ENCODE assay signal across 1 cellular context in the genomic region with DNA sequence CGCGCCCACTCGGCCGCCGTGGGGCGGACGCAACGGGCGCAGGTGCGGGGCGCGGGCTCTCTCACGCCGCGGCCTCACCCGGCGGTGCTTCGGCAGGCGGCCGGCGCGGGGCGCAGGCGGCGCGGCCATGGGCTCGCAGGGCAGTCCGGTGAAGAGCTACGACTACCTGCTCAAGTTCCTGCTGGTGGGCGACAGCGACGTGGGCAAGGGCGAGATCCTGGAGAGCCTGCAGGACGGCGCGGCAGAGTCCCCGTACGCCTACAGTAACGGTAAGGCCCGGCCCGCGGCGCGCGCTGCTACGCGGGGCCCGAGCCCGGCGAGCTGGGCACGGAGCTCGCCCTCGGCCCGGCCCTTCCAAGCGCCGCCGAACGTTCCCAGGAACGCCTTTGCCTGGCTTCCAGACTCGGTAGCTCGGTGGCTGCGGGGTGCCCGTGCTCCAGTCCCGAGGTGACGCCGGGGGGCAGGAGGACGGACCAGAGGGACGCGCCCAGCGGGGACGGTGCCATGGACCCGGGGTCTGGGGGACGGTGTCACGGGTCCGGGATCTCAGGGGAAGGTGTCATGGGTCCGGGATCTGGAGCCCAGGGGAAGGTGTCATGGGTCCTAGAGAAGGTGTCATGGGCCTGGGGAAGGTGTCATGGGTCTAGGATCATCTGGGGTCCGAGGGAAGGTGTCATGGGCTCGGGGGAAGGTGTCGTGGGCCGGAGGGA.
A peak's percentile ranks its signal among the peaks of the same experiment; 100 is the strongest.
TF ChIP-seq lines count a peak whose summit lies in the region.

No MANE protein-coding gene starts in this region.

TF ChIP-seq in K562, 482 proteins besides CTCF, POLR2A, EP300 and RAD21 (continued from another document and continues in another):
- TF ChIP-seq ZBTB9 (CRISPR knock-in tag; IDR thresholded peaks at IDR 0.05) (peak; percentile 42; the same call in 1 of the 2 replicates), PHB (CRISPR knock-in tag; IDR thresholded peaks at IDR 0.05) (no peak), SMARCE1 (IDR thresholded peaks at IDR 0.05) (no peak), ZC3H11A (IDR thresholded peaks at IDR 0.05; ENCODE audit: low read depth, low read length) (no peak), ZNF518B (CRISPR knock-in tag; IDR thresholded peaks at IDR 0.05) (no peak), ZNF217 (CRISPR knock-in tag; IDR thresholded peaks at IDR 0.05) (no peak), RFX1 (IDR thresholded peaks at IDR 0.05) (no peak), ZC3H4 (CRISPR knock-in tag; IDR thresholded peaks at IDR 0.05; ENCODE audit: borderline replicate concordance) (peak; percentile 83), CC2D1A (IDR thresholded peaks at IDR 0.05) (no peak), RBBP5 (IDR thresholded peaks at IDR 0.05; ENCODE audit: borderline replicate concordance, insufficient read depth, low read length, poor library complexity, severe bottlenecking) (peak; percentile 61), BRD9 (IDR thresholded peaks at IDR 0.05; ENCODE audit: low read depth, partially characterized antibody) (no peak), NFE2L1 (tag; IDR thresholded peaks at IDR 0.05; ENCODE audit: borderline replicate concordance, low read depth) (no peak), ZBTB1 (CRISPR knock-in tag; IDR thresholded peaks at IDR 0.05; ENCODE audit: borderline replicate concordance, low read depth) (no peak; the same call in 1 of the 2 replicates), ARID2 (IDR thresholded peaks at IDR 0.05) (no peak), RFX5 (IDR thresholded peaks at IDR 0.05; ENCODE audit: low read depth, low read length) (no peak), HCFC1 (IDR thresholded peaks at IDR 0.05; ENCODE audit: low read depth, low read length) (no peak), EZH2 (IDR thresholded peaks at IDR 0.05; ENCODE audit: borderline replicate concordance, low read depth, low read length) (no peak), ARID4B (CRISPR knock-in tag; IDR thresholded peaks at IDR 0.05) (peak; percentile 68; the same call in 1 of the 2 replicates), PML (IDR thresholded peaks at IDR 0.05; ENCODE audit: low read length) (no peak), FOXJ3 (CRISPR knock-in tag; IDR thresholded peaks at IDR 0.05) (no peak), HEY1 (CRISPR knock-in tag; IDR thresholded peaks at IDR 0.05; ENCODE audit: borderline replicate concordance) (no peak), SMAD2 (IDR thresholded peaks at IDR 0.05; ENCODE audit: low read depth, low read length) (no peak), SP2 (IDR thresholded peaks at IDR 0.05; ENCODE audit: extremely low read depth, low read depth, low read length, poor library complexity, severe bottlenecking) (no peak), ZNF224 (CRISPR knock-in tag; IDR thresholded peaks at IDR 0.05) (no peak), PTBP1 (IDR thresholded peaks at IDR 0.05; ENCODE audit: low read depth, low read length) (no peak), ETV6 (IDR thresholded peaks at IDR 0.05; ENCODE audit: borderline replicate concordance in 1 of 2, low read depth in 2 of 2, low read length in 1 of 2) (no peak), ETV6 (CRISPR knock-in tag; IDR thresholded peaks at IDR 0.05; ENCODE audit: borderline replicate concordance) (no peak), SRSF1 (IDR thresholded peaks at IDR 0.05; ENCODE audit: low read depth, low read length) (no peak), ELK1 (CRISPR knock-in tag; IDR thresholded peaks at IDR 0.05) (no peak), SFPQ (IDR thresholded peaks at IDR 0.05; ENCODE audit: low read depth, low read length) (no peak), KLF10 (CRISPR knock-in tag; IDR thresholded peaks at IDR 0.05) (no peak), GATAD2B (IDR thresholded peaks at IDR 0.05; ENCODE audit: borderline replicate concordance) (no peak), MED1 (CRISPR knock-in tag; IDR thresholded peaks at IDR 0.05; ENCODE audit: borderline replicate concordance) (no peak), PCBP2 (IDR thresholded peaks at IDR 0.05; ENCODE audit: low read depth, low read length, poor library complexity, severe bottlenecking) (no peak), HDAC3 (IDR thresholded peaks at IDR 0.05; ENCODE audit: borderline replicate concordance, partially characterized antibody) (no peak), SIN3A (IDR thresholded peaks at IDR 0.05; ENCODE audit: borderline replicate concordance in 2 of 2, control insufficient read depth in 1 of 2, low read depth in 2 of 2, low read length in 2 of 2) (peak; percentile 61 to 80; a peak in 3 of 4 replicates), ZNF57 (CRISPR knock-in tag; IDR thresholded peaks at IDR 0.05) (no peak)
- TF ChIP-seq, protein P1, sequence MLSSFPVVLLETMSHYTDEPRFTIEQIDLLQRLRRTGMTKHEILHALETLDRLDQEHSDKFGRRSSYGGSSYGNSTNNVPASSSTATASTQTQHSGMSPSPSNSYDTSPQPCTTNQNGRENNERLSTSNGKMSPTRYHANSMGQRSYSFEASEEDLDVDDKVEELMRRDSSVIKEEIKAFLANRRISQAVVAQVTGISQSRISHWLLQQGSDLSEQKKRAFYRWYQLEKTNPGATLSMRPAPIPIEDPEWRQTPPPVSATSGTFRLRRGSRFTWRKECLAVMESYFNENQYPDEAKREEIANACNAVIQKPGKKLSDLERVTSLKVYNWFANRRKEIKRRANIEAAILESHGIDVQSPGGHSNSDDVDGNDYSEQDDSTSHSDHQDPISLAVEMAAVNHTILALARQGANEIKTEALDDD (IDR thresholded peaks at IDR 0.05), result no peak
- TF ChIP-seq, protein P2, sequence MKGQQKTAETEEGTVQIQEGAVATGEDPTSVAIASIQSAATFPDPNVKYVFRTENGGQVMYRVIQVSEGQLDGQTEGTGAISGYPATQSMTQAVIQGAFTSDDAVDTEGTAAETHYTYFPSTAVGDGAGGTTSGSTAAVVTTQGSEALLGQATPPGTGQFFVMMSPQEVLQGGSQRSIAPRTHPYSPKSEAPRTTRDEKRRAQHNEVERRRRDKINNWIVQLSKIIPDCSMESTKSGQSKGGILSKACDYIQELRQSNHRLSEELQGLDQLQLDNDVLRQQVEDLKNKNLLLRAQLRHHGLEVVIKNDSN (CRISPR knock-in tag; IDR thresholded peaks at IDR 0.05), result peak; percentile 18; the same call in 1 of the 2 replicates
- TF ChIP-seq, protein P3, sequence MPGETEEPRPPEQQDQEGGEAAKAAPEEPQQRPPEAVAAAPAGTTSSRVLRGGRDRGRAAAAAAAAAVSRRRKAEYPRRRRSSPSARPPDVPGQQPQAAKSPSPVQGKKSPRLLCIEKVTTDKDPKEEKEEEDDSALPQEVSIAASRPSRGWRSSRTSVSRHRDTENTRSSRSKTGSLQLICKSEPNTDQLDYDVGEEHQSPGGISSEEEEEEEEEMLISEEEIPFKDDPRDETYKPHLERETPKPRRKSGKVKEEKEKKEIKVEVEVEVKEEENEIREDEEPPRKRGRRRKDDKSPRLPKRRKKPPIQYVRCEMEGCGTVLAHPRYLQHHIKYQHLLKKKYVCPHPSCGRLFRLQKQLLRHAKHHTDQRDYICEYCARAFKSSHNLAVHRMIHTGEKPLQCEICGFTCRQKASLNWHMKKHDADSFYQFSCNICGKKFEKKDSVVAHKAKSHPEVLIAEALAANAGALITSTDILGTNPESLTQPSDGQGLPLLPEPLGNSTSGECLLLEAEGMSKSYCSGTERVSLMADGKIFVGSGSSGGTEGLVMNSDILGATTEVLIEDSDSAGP (CRISPR knock-in tag; IDR thresholded peaks at IDR 0.05), result no peak
- TF ChIP-seq, protein P4, sequence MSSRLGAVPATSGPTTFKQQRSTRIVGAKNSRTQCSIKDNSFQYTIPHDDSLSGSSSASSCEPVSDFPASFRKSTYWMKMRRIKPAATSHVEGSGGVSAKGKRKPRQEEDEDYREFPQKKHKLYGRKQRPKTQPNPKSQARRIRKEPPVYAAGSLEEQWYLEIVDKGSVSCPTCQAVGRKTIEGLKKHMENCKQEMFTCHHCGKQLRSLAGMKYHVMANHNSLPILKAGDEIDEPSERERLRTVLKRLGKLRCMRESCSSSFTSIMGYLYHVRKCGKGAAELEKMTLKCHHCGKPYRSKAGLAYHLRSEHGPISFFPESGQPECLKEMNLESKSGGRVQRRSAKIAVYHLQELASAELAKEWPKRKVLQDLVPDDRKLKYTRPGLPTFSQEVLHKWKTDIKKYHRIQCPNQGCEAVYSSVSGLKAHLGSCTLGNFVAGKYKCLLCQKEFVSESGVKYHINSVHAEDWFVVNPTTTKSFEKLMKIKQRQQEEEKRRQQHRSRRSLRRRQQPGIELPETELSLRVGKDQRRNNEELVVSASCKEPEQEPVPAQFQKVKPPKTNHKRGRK (tag; IDR thresholded peaks at IDR 0.05), result no peak
- TF ChIP-seq, protein P5, sequence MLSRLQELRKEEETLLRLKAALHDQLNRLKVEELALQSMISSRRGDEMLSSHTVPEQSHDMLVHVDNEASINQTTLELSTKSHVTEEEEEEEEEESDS (CRISPR knock-in tag; IDR thresholded peaks at IDR 0.05), result no peak
